In the genomic region with DNA sequence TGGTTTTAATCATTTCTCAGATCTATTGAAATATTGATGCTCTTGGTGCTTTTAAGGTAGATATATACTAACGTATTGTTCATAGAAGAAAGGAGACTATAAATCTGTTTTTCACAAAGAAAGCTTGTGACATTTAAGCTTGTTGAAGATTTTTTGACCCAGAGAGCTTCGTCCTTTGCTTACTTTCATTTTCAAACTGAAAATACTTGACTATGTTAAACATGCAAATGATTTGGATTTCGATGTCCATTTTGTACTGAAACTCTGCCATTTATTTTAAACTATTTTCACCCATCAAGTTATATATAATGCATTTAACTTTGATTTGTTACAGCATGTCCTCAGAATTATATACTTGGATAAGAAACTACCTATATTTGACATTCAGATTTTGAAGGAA, we compare ENCODE assay signal across 11 cellular contexts.
DNase-seq lines count a peak whose midpoint lies in the region; ATAC-seq and TF ChIP-seq lines count a peak whose summit lies in the region.
"Had no signal": no experiment of that assay in that cellular context is flagged by ENCODE, and none has a peak within 500 bp of the region (broad histone marks: within the 10 kb centered on the region; RNA-seq: fewer than 3 reads in every experiment).

No MANE protein-coding gene starts in this region.

- H4K20me1 ChIP-seq in PC-9 (ENCODE audit: insufficient read depth) (no peaks in the 10 kb centered on the region), GM23338 (replicated peaks; ENCODE audit: insufficient read depth) (no peaks in the 10 kb centered on the region)

- H3K4me2 ChIP-seq in PC-9: peak overlapping the region; percentile 52
- H3K4me2 ChIP-seq in GM23338: no peak overlapping the region

- no peaks in the 10 kb centered on the region for H3K9me3 ChIP-seq in PC-9 (ENCODE audit: insufficient read depth, low read depth)
- H3K9me3 ChIP-seq: testis had no signal

- no TSS peak for BruUV-seq in PC-9 (replicated peaks; lab: Mats Ljungman, UMichigan)

- TF ChIP-seq CTCF in PC-9 (conservative IDR thresholded peaks at IDR 0.05) (no peak), fibroblast of villous mesenchyme (IDR thresholded peaks at IDR 0.05; ENCODE audit: insufficient read depth, low read depth, low read length) (no peak), glutamatergic neuron (IDR thresholded peaks at IDR 0.05; ENCODE audit: partially characterized antibody, unreplicated experiment) (no peak), omental fat pad (IDR thresholded peaks at IDR 0.05) (no peak), GM23338 (conservative IDR thresholded peaks at IDR 0.05; ENCODE audit: low read depth in 2 of 2) (no peak)

- no peaks in the 10 kb centered on the region for H3K4me1 ChIP-seq in PC-9 (replicated peaks; ENCODE audit: insufficient read depth)
- H3K4me1 ChIP-seq in GM23338 (ENCODE audit: insufficient read depth): no peaks in the 10 kb centered on the region
- H3K4me1 ChIP-seq: testis had no signal

- H3K79me2 ChIP-seq in PC-9 (ENCODE audit: low read depth): no peaks in the 10 kb centered on the region
- no peaks in the 10 kb centered on the region for H3K79me2 ChIP-seq in GM23338 (replicated peaks; ENCODE audit: insufficient read depth)

- intact Hi-C loops in PC-9 (cut with micrococcal nuclease; ENCODE audit: unreplicated experiment): no loop called here

- H3K36me3 Mint-ChIP-seq in glutamatergic neuron (ENCODE audit: unreplicated experiment): no peaks in the 10 kb centered on the region
- no peaks in the 10 kb centered on the region for H3K36me3 Mint-ChIP-seq in GM23338 (ENCODE audit: low read depth)

- H3K36me3 ChIP-seq in PC-9 (ENCODE audit: low read depth) (no peaks in the 10 kb centered on the region), GM23338 (ENCODE audit: insufficient read depth) (no peaks in the 10 kb centered on the region)

- peak; percentile 46 for ATAC-seq in GM21526 (IDR thresholded peaks at IDR 0.05; ENCODE audit: low FRiP score, unreplicated experiment)
- no peak for ATAC-seq in omental fat pad (ENCODE audit: low FRiP score)
- no peak for ATAC-seq in GM23338

- CTCF ChIA-PET in PC-9 (lab: Charles Lee): no interaction called here

- H3K27me3 Mint-ChIP-seq in glutamatergic neuron (ENCODE audit: unreplicated experiment) (no peaks in the 10 kb centered on the region), GM23338 (ENCODE audit: insufficient read depth, low read depth, poor library complexity) (no peaks in the 10 kb centered on the region)

- in situ Hi-C loops in G401 (cut with HindIII; ENCODE audit: low sequenced_read_pairs): no loop called here

- H2AFZ ChIP-seq in PC-9: no peak overlapping the region
- no peak overlapping the region for H2AFZ ChIP-seq in GM23338

- H3K27ac ChIP-seq in PC-9: no peak overlapping the region
- no peak overlapping the region for H3K27ac ChIP-seq in GM23338 (ENCODE audit: low read depth)
- H3K27ac ChIP-seq: testis had no signal

- H3F3A ChIP-seq in PC-9 (ENCODE audit: insufficient read depth, low read depth) (no peaks in the 10 kb centered on the region), GM23338 (replicated peaks; ENCODE audit: low read depth) (no peaks in the 10 kb centered on the region)

- H3K27me3 ChIP-seq in PC-9 (ENCODE audit: insufficient read depth, low read depth) (no peaks in the 10 kb centered on the region), GM23338 (ENCODE audit: insufficient read depth) (no peaks in the 10 kb centered on the region)
- H3K27me3 ChIP-seq: testis had no signal

- H3K4me3 ChIP-seq in PC-9 (peak overlapping the region; percentile 22; the same call in 1 of the 2 replicates), fibroblast of villous mesenchyme (ENCODE audit: low read depth, low read length) (peak overlapping the region; percentile 36), GM23338 (no peak overlapping the region)
- H3K4me3 ChIP-seq: testis had no signal

- POLR2A ChIA-PET in PC-9 (lab: Charles Lee; ENCODE audit: unreplicated experiment): no interaction called here

- H3K9me3 Mint-ChIP-seq in glutamatergic neuron (ENCODE audit: unreplicated experiment) (no peaks in the 10 kb centered on the region), GM23338 (no peaks in the 10 kb centered on the region)

- H3K4me1 Mint-ChIP-seq in glutamatergic neuron (ENCODE audit: low read depth, unreplicated experiment) (peaks cover 5% of the 10 kb centered on the region), GM23338 (no peaks in the 10 kb centered on the region)

- H3K9me2 ChIP-seq in PC-9 (ENCODE audit: insufficient read depth): no peaks in the 10 kb centered on the region; the same call in 1 of the 2 replicates
- no peaks in the 10 kb centered on the region for H3K9me2 ChIP-seq in GM23338 (ENCODE audit: insufficient read depth)

- H3K27ac Mint-ChIP-seq in glutamatergic neuron (ENCODE audit: unreplicated experiment) (no peak overlapping the region), GM23338 (no peak overlapping the region)

- DNase-seq in G401 (ENCODE audit: low spot score) (peak; percentile 21), PC-9 (no peak), fibroblast of villous mesenchyme (ENCODE audit: low read depth) (no peak), glutamatergic neuron (no peak), omental fat pad (ENCODE audit: low spot score) (no peak), GM23338 (ENCODE audit: low spot score) (no peak), NCI-H2029 treated with DMSO at 0.1 percent for 48 hours (lab: John Stamatoyannopoulos, UW) (no peak)
- DNase-seq: activated naive CD4-positive, alpha-beta T cell treated with Interleukin-2 at 50 U/mL for 16 hours; stimulated activated CD4-positive, alpha-beta T cell treated with anti-CD3 and anti-CD28 coated beads, Interleukin-4, amount 100 ng/mL, for 24 hours; testis had no signal

- H3K4me3 Mint-ChIP-seq in glutamatergic neuron (ENCODE audit: unreplicated experiment) (no peak overlapping the region), GM23338 (no peak overlapping the region)

TF ChIP-seq in GM23338, 12 proteins besides CTCF, POLR2A, EP300 and RAD21 (continues in another document):
- no peak for TF ChIP-seq ETS1 (IDR thresholded peaks at IDR 0.05)
- TF ChIP-seq POLR2AphosphoS5 (IDR thresholded peaks at IDR 0.05; ENCODE audit: low read depth): no peak
- TF ChIP-seq ZNF114 (CRISPR knock-in tag; IDR thresholded peaks at IDR 0.05): no peak
- no peak for TF ChIP-seq ZNF331 (CRISPR knock-in tag; IDR thresholded peaks at IDR 0.05; ENCODE audit: low read depth)
- TF ChIP-seq, protein P1, sequence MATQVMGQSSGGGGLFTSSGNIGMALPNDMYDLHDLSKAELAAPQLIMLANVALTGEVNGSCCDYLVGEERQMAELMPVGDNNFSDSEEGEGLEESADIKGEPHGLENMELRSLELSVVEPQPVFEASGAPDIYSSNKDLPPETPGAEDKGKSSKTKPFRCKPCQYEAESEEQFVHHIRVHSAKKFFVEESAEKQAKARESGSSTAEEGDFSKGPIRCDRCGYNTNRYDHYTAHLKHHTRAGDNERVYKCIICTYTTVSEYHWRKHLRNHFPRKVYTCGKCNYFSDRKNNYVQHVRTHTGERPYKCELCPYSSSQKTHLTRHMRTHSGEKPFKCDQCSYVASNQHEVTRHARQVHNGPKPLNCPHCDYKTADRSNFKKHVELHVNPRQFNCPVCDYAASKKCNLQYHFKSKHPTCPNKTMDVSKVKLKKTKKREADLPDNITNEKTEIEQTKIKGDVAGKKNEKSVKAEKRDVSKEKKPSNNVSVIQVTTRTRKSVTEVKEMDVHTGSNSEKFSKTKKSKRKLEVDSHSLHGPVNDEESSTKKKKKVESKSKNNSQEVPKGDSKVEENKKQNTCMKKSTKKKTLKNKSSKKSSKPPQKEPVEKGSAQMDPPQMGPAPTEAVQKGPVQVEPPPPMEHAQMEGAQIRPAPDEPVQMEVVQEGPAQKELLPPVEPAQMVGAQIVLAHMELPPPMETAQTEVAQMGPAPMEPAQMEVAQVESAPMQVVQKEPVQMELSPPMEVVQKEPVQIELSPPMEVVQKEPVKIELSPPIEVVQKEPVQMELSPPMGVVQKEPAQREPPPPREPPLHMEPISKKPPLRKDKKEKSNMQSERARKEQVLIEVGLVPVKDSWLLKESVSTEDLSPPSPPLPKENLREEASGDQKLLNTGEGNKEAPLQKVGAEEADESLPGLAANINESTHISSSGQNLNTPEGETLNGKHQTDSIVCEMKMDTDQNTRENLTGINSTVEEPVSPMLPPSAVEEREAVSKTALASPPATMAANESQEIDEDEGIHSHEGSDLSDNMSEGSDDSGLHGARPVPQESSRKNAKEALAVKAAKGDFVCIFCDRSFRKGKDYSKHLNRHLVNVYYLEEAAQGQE (IDR thresholded peaks at IDR 0.05; ENCODE audit: unreplicated experiment): no peak
- no peak for TF ChIP-seq NANOG (IDR thresholded peaks at IDR 0.05; ENCODE audit: borderline replicate concordance)
- TF ChIP-seq EZH2 (IDR thresholded peaks at IDR 0.05; ENCODE audit: low read depth, unreplicated experiment): no peak
- no peak for TF ChIP-seq CREB1 (CRISPR knock-in tag; IDR thresholded peaks at IDR 0.05; ENCODE audit: low read depth)
